ENCODE assay signal across 11 cellular contexts in genomic region chr7:137930616-137931015, GRCh38.
A peak's percentile ranks its signal among the peaks of the same experiment; 100 is the strongest.
DNase-seq lines count a peak whose midpoint lies in the region; ATAC-seq and TF ChIP-seq lines count a peak whose summit lies in the region.
"Had no signal": no experiment of that assay in that cellular context is flagged by ENCODE, and none has a peak within 500 bp of the region (broad histone marks: within the 10 kb centered on the region; RNA-seq: fewer than 3 reads in every experiment).

No MANE protein-coding gene starts in this region.

- H3K4me1 Mint-ChIP-seq in stimulated activated effector memory CD8-positive, alpha-beta T cell treated with anti-CD3 and anti-CD28 coated beads, Interleukin-12 subunit alpha, Interleukin-12 subunit beta, amount 100 ng/mL, for 72 hours = peaks cover 53% of the 10 kb centered on the region

- H3K27ac Mint-ChIP-seq in stimulated activated effector memory CD8-positive, alpha-beta T cell treated with anti-CD3 and anti-CD28 coated beads, Interleukin-12 subunit alpha, Interleukin-12 subunit beta, amount 100 ng/mL, for 72 hours = peak overlapping the region; percentile 61

- CTCF ChIA-PET in RWPE1 (lab: Yijun Ruan, JAX) = interaction anchor here (0.6 to 1.4 kb wide), 3 partner anchors 35 to 1310 kb away, joined by 3 to 5 read pairs (median 3); partner anchors contain the start of gene CREB3L2

- no peak overlapping the region for H3K4me3 Mint-ChIP-seq in stimulated activated effector memory CD8-positive, alpha-beta T cell treated with anti-CD3 and anti-CD28 coated beads, Interleukin-12 subunit alpha, Interleukin-12 subunit beta, amount 100 ng/mL, for 72 hours

- TF ChIP-seq CTCF in RWPE1 (conservative IDR thresholded peaks at IDR 0.05; ENCODE audit: low read depth) = no peak

- DNase-seq in GM04503 (ENCODE audit: low read depth) (peak; percentile 58), RWPE1 (ENCODE audit: low spot score) (peak; percentile 53), fibroblast of gingiva (ENCODE audit: low read depth) (peak; percentile 81), NCI-H748 treated with DMSO at 0.1 percent for 48 hours (lab: John Stamatoyannopoulos, UW) (no peak), NCI-H187 (lab: John Stamatoyannopoulos, UW) (no peak), cerebellar nuclear complex (lab: John Stamatoyannopoulos, UW) (no peak)
- DNase-seq in stimulated activated effector memory CD8-positive, alpha-beta T cell treated with anti-CD3 and anti-CD28 coated beads, Interleukin-12 subunit alpha, Interleukin-12 subunit beta, amount 100 ng/mL, for 72 hours (ENCODE audit: low spot score in 2 of 2) = no peak
- DNase-seq: DND-41, GOT3, NCI-H2171 had no signal

- H3K36me3 Mint-ChIP-seq in stimulated activated effector memory CD8-positive, alpha-beta T cell treated with anti-CD3 and anti-CD28 coated beads, Interleukin-12 subunit alpha, Interleukin-12 subunit beta, amount 100 ng/mL, for 72 hours = peaks cover 32% of the 10 kb centered on the region

- ATAC-seq in stimulated activated effector memory CD8-positive, alpha-beta T cell treated with anti-CD3 and anti-CD28 coated beads, Interleukin-12 subunit alpha, Interleukin-12 subunit beta, amount 100 ng/mL, for 72 hours = peak; percentile 81

- H3K9me3 Mint-ChIP-seq in stimulated activated effector memory CD8-positive, alpha-beta T cell treated with anti-CD3 and anti-CD28 coated beads, Interleukin-12 subunit alpha, Interleukin-12 subunit beta, amount 100 ng/mL, for 72 hours = no peaks in the 10 kb centered on the region

- POLR2A ChIA-PET in RWPE1 (lab: Yijun Ruan, JAX; ENCODE audit: low non-redundant PET) = no interaction called here

- peak overlapping the region; percentile 65 for H3K27ac ChIP-seq in RWPE1
- H3K27ac ChIP-seq: right atrium auricular region had no signal

Comparison
In these comparisons a context has a peak if more than half of its experiments do, and no peak if none do; other contexts are left out.
1. DNase-seq: peak in GM04503 (single experiment), RWPE1 (single experiment) and fibroblast of gingiva (single experiment); none in stimulated activated effector memory CD8-positive, alpha-beta T cell treated with anti-CD3 and anti-CD28 coated beads, Interleukin-12 subunit alpha, Interleukin-12 subunit beta, amount 100 ng/mL, for 72 hours (0 of 2), NCI-H748 treated with DMSO at 0.1 percent for 48 hours (single experiment), NCI-H187 (0 of 2) and cerebellar nuclear complex (0 of 2).